Comparison of ENCODE assay signal across 1 cellular context in the genomic region with DNA sequence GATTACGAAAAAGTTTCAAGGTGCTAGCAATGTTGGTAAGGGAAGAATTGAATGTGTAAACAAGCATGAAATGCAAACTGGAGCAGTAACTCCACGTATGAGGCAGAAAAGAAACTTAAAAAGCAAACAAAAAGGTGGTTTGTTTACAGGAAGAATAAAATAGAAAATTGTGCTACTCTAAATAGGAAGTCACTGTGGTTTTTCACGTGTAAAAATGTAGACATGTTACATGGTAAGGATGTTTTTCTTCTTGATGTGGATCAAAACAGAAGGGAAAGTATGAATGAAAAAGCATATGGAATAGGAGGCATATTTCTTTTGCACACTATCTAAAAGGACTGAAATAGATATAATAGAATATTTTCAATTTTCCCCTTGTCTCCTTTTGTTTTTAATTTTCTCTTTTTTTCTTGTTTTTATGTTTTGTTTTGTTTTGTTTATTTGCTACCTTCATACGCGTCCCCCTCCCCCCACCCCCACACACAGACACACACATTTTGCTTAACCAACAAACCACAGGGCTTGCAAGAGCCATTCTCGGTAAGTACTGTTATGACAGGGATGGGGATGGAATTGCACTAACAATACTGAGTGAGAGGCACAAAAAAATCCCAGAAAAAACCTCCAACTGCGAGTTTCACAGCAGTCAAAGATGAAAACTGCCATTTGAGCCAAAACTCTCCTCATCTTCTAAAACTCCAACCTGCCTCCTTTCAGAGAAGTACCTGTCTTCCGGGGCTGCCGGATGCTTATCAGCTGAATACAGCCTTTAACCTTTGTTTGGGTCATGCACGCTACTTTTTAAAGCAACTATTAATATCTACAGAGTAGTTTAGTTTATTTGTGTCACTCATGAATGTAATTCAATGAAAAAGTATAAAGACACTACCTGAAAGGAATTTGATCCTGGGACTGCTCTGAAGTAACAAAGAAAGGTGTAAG.
TF ChIP-seq lines count a peak whose summit lies in the region.

No MANE protein-coding gene starts in this region.

TF ChIP-seq in HepG2, 621 proteins besides CTCF, POLR2A, EP300 and RAD21 (continued from another document):
- TF ChIP-seq, protein P1, sequence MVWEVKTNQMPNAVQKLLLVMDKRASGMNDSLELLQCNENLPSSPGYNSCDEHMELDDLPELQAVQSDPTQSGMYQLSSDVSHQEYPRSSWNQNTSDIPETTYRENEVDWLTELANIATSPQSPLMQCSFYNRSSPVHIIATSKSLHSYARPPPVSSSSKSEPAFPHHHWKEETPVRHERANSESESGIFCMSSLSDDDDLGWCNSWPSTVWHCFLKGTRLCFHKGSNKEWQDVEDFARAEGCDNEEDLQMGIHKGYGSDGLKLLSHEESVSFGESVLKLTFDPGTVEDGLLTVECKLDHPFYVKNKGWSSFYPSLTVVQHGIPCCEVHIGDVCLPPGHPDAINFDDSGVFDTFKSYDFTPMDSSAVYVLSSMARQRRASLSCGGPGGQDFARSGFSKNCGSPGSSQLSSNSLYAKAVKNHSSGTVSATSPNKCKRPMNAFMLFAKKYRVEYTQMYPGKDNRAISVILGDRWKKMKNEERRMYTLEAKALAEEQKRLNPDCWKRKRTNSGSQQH (CRISPR knock-in tag; IDR thresholded peaks at IDR 0.05; ENCODE audit: low read depth): no peak
- no peak for TF ChIP-seq MYNN (CRISPR knock-in tag; IDR thresholded peaks at IDR 0.05; ENCODE audit: low read depth)
